Comparison of ENCODE assay signal across 8 cellular contexts in the genomic region with DNA sequence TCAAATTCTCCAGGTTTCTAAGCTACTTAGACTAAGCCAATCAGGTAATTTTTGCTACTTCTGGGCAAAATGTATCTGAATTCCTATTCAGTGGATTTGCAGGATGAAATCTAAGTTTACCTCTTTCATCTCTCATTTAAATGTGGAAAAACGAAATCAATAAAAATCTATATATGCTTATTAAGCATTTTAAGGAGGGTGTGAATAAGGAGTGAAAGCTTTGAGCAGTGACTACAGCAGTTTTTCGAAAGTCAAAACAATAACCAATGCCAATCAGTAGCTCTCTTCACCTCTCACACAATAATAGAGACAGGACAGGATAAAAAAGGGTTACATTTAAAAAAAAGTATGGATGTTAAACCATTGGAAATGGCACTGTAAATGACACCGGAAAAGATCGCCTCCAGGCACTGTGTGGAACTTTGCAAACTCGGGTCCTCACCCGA. TPM values are rescaled to one million over a fixed set of nuclear protein-coding genes. Genes with fewer than 3 reads are reported as not detected.
DNase-seq lines count a peak whose midpoint lies in the region; ATAC-seq and TF ChIP-seq lines count a peak whose summit lies in the region.

No MANE protein-coding gene starts in this region.

- no peak for DNase-seq in CD8-positive, alpha-beta T cell
- DNase-seq in GM23338 (ENCODE audit: low spot score) = no peak
- no peak for DNase-seq in SJSA1 (ENCODE audit: low read depth in 1 of 2, low spot score in 2 of 2)
- no peak for DNase-seq in right cardiac atrium
- no peak for DNase-seq in COR-L47 (lab: John Stamatoyannopoulos, UW)
- no peak for DNase-seq in middle frontal gyrus (ENCODE audit: extremely low spot score, low spot score)

- no peaks in the 10 kb centered on the region for H3F3A ChIP-seq in GM23338 (replicated peaks; ENCODE audit: low read depth)

- peak overlapping the region in 4 of 5 donors; percentile 12 to 64 (median 58) for H3K9ac ChIP-seq in subcutaneous abdominal adipose tissue (ENCODE audit: low read length in 5 of 5)

- H3K27me3 ChIP-seq in CD8-positive, alpha-beta T cell (ENCODE audit: insufficient read depth, low read length) = no peaks in the 10 kb centered on the region
- no peaks in the 10 kb centered on the region for H3K27me3 ChIP-seq in GM23338 (ENCODE audit: insufficient read depth)
- no peaks in the 10 kb centered on the region for H3K27me3 ChIP-seq in SJSA1 (replicated peaks)
- H3K27me3 ChIP-seq in right cardiac atrium (ENCODE audit: control insufficient read depth, insufficient read depth) = no peaks in the 10 kb centered on the region
- no peaks in the 10 kb centered on the region for H3K27me3 ChIP-seq in subcutaneous abdominal adipose tissue (ENCODE audit: control insufficient read depth in 5 of 5, insufficient read depth in 4 of 5, low read length in 5 of 5)

- H3K9me2 ChIP-seq in GM23338 (ENCODE audit: insufficient read depth) = no peaks in the 10 kb centered on the region

- H3K4me2 ChIP-seq in GM23338 = peak overlapping the region; percentile 61

- ATAC-seq in CD8-positive, alpha-beta T cell = no peak
- ATAC-seq in GM23338 (no peak), right cardiac atrium (no peak), GM21529 (IDR thresholded peaks at IDR 0.05; ENCODE audit: unreplicated experiment) (no peak)

- H4K20me1 ChIP-seq in GM23338 (replicated peaks; ENCODE audit: insufficient read depth) = peaks cover 7% of the 10 kb centered on the region

- H3K4me3 Mint-ChIP-seq in CD8-positive, alpha-beta T cell = peak overlapping the region; percentile 93
- peak overlapping the region; percentile 99 for H3K4me3 Mint-ChIP-seq in GM23338

- H3K36me3 Mint-ChIP-seq in CD8-positive, alpha-beta T cell = peaks cover 5% of the 10 kb centered on the region
- H3K36me3 Mint-ChIP-seq in GM23338 (ENCODE audit: low read depth) = no peaks in the 10 kb centered on the region; the same call in 1 of the 3 replicates

- POLR2A ChIA-PET in CD8-positive, alpha-beta T cell (lab: Charles Lee) = interaction anchor here (0.6 to 1.9 kb wide), 8 partner anchors 22 to 1029 kb away, joined by 3 to 16 read pairs (median 4); partner anchors contain the start of genes PHIP and TTK

- intact Hi-C loops in CD8-positive, alpha-beta T cell (cut with DNase I, micrococcal nuclease) = loop anchor here (1.0 to 10.0 kb wide), 12 partner anchors 59 to 1649 kb away; partner anchors contain the start of genes HMGN3 (in 2 of the 2), TTK (in 2 of the 2), IRAK1BP1 (in 1 of the 2) and LCA5 (in 1 of the 2)
- intact Hi-C loops in right cardiac atrium (cut with DNase I) = loop anchor here in 1 of 4 donors (10.0 kb wide), 1 partner anchor 101 kb away; the partner anchor contains the start of gene TTK

- peak overlapping the region; percentile 91 for H3K27ac Mint-ChIP-seq in CD8-positive, alpha-beta T cell
- peak overlapping the region; percentile 91 for H3K27ac Mint-ChIP-seq in GM23338

- no peaks in the 10 kb centered on the region for H3K27me3 Mint-ChIP-seq in CD8-positive, alpha-beta T cell (ENCODE audit: low read depth)
- H3K27me3 Mint-ChIP-seq in GM23338 (ENCODE audit: insufficient read depth, low read depth, poor library complexity) = peaks cover 6% of the 10 kb centered on the region

- H3K4me1 Mint-ChIP-seq in CD8-positive, alpha-beta T cell (ENCODE audit: low read depth) = peaks cover 25% of the 10 kb centered on the region
- H3K4me1 Mint-ChIP-seq in GM23338 = peaks cover 26% of the 10 kb centered on the region

- no peaks in the 10 kb centered on the region for H3K36me3 ChIP-seq in CD8-positive, alpha-beta T cell (ENCODE audit: insufficient read depth, low read length)
- H3K36me3 ChIP-seq in GM23338 (ENCODE audit: insufficient read depth) = no peaks in the 10 kb centered on the region
- no peaks in the 10 kb centered on the region for H3K36me3 ChIP-seq in SJSA1
- no peaks in the 10 kb centered on the region for H3K36me3 ChIP-seq in subcutaneous abdominal adipose tissue (ENCODE audit: control insufficient read depth in 5 of 5, insufficient read depth in 5 of 5, low read length in 5 of 5)

- no peaks in the 10 kb centered on the region for H3K9me3 Mint-ChIP-seq in CD8-positive, alpha-beta T cell
- H3K9me3 Mint-ChIP-seq in GM23338 = peaks cover 2% of the 10 kb centered on the region; the same call in 1 of the 3 replicates

- peaks cover 38% of the 10 kb centered on the region for H3K79me2 ChIP-seq in GM23338 (replicated peaks; ENCODE audit: insufficient read depth)

- H3K4me3 ChIP-seq in CD8-positive, alpha-beta T cell (ENCODE audit: low read depth, low read length) = peak overlapping the region; percentile 71
- H3K4me3 ChIP-seq in GM23338 = peak overlapping the region; percentile 35
- H3K4me3 ChIP-seq in SJSA1 = peak overlapping the region; percentile 73
- H3K4me3 ChIP-seq in right cardiac atrium (ENCODE audit: low read length) = peak overlapping the region; percentile 62
- H3K4me3 ChIP-seq in subcutaneous abdominal adipose tissue (ENCODE audit: low read depth in 1 of 5, low read length in 5 of 5) = peak overlapping the region; percentile 62 to 83 (median 80)

- CTCF ChIA-PET in CD8-positive, alpha-beta T cell (lab: Charles Lee) = interaction anchor here (0.6 to 2.2 kb wide), 4 partner anchors 12 to 157 kb away, joined by 3 to 10 read pairs (median 6); no protein-coding TSS in a partner anchor

- peak overlapping the region; percentile 33; the same call in 1 of the 2 replicates for H2AFZ ChIP-seq in GM23338

- H3K9me3 ChIP-seq in CD8-positive, alpha-beta T cell (ENCODE audit: low read length) = no peaks in the 10 kb centered on the region
- H3K9me3 ChIP-seq in SJSA1 (replicated peaks) (no peaks in the 10 kb centered on the region), right cardiac atrium (ENCODE audit: control insufficient read depth, low read length) (no peaks in the 10 kb centered on the region), subcutaneous abdominal adipose tissue (ENCODE audit: control insufficient read depth in 5 of 5, low read length in 5 of 5) (no peaks in the 10 kb centered on the region)

- 2% methylated on average over 6 of the region's 6 CpGs for WGBS in right cardiac atrium

- H3K27ac ChIP-seq in CD8-positive, alpha-beta T cell (ENCODE audit: low read depth, low read length) = peak overlapping the region; percentile 39
- peak overlapping the region; percentile 13; the same call in 1 of the 2 replicates for H3K27ac ChIP-seq in GM23338 (ENCODE audit: low read depth)
- no peak overlapping the region for H3K27ac ChIP-seq in SJSA1
- no peak overlapping the region for H3K27ac ChIP-seq in right cardiac atrium (ENCODE audit: low read length)
- H3K27ac ChIP-seq in subcutaneous abdominal adipose tissue (ENCODE audit: low read depth, low read length) = peak overlapping the region; percentile 78

- H3K4me1 ChIP-seq in CD8-positive, alpha-beta T cell (ENCODE audit: insufficient read depth, low read length) = peaks cover 15% of the 10 kb centered on the region
- H3K4me1 ChIP-seq in GM23338 (ENCODE audit: insufficient read depth) (peaks cover 18% of the 10 kb centered on the region), SJSA1 (replicated peaks) (no peaks in the 10 kb centered on the region), right cardiac atrium (ENCODE audit: control insufficient read depth, insufficient read depth, low read length) (peaks cover 2% of the 10 kb centered on the region), subcutaneous abdominal adipose tissue (ENCODE audit: control insufficient read depth in 5 of 5, insufficient read depth in 5 of 5, low read length in 5 of 5) (peaks cover 0 to 22% (median 14%) of the 10 kb centered on the region in 5 donors)

- no peak for TF ChIP-seq CTCF in CD8-positive, alpha-beta T cell (IDR thresholded peaks at IDR 0.05)
- TF ChIP-seq CTCF in GM23338 (conservative IDR thresholded peaks at IDR 0.05; ENCODE audit: low read depth in 2 of 2) = no peak

TF ChIP-seq in GM23338, 12 proteins besides CTCF, POLR2A, EP300 and RAD21 (continues in another document):
- no peak for TF ChIP-seq NANOG (IDR thresholded peaks at IDR 0.05; ENCODE audit: borderline replicate concordance)
- TF ChIP-seq EZH2 (IDR thresholded peaks at IDR 0.05; ENCODE audit: low read depth, unreplicated experiment) = no peak

RNA-seq across cellular contexts. Expression of gene BCKDHB, which starts 0.5 kb away (rescaled TPM):
- 1 to 10 TPM; 8.2 to 8.3 TPM for total RNA-seq in CD8-positive, alpha-beta T cell
- 29.2 and 32.1 TPM in 2 replicates for total RNA-seq in GM23338 (2014; rRNA removed; shearing (Covaris generic))
- polyA plus RNA-seq in GM23338 (2016; fragmentation: Nextera tagmentation; extraction: Ambion mirVana) (39.0 and 42.7 TPM in 2 replicates), right cardiac atrium (10.9 TPM)
- total RNA-seq in SJSA1 (2014; rRNA removed; shearing (Covaris generic)) = 15.1 and 27.5 TPM in 2 replicates
- total RNA-seq in right cardiac atrium = 10 to 100 TPM; 12.3 to 23.9 (median 18.8) TPM

Comparison
In these comparisons a context has a peak if more than half of its experiments do, and no peak if none do; other contexts are left out.
1. H3K27ac ChIP-seq: peak in CD8-positive, alpha-beta T cell (single experiment), GM23338 (single experiment) and subcutaneous abdominal adipose tissue (single experiment); none in SJSA1 (single experiment) and right cardiac atrium (single experiment).
2. Peak in every context shown above with its lines, with median percentiles within 50 percentile points of each other: H3K4me3 ChIP-seq.